In the genomic region with DNA sequence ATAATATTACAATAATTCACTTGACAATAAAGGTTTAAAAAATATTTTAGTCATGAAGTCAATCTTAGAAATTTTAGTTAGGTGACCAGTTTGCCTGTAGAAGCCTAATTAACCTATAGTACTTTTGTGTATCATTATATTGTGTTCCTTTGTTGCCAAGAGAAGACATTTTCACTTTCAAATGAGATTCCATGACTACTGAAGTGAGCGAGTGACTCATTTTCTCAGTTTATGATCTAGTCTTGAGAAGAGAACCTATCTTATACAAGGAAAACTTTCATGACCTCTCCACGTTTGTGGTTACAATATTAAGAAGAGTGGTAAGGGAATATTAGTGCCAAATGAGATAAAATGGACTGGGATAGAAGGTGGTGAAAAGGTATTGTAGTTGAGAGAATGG, we compare ENCODE assay signal across 16 cellular contexts.
DNase-seq lines count a peak whose midpoint lies in the region; ATAC-seq, FAIRE-seq and TF ChIP-seq lines count a peak whose summit lies in the region.
"Had no signal": no experiment of that assay in that cellular context is flagged by ENCODE, and none has a peak within 500 bp of the region (broad histone marks: within the 10 kb centered on the region; RNA-seq: fewer than 3 reads in every experiment).

No MANE protein-coding gene starts in this region.

- H3K4me3 ChIP-seq in astrocyte (ENCODE audit: insufficient read depth, low read depth, low read length) (no peak overlapping the region), kidney epithelial cell (ENCODE audit: low read depth, low read length) (no peak overlapping the region), smooth muscle cell (no peak overlapping the region), mucosa of descending colon (no peak overlapping the region)
- H3K4me3 ChIP-seq: A549, HAP-1 had no signal

- no peak for FAIRE-seq in astrocyte (lab: Jason Lieb, UNC)
- FAIRE-seq: A549, GM18507, H1, HepG2, HTR-8/SVneo had no signal

- H2AFZ ChIP-seq in astrocyte (ENCODE audit: low read depth, low read length) (no peak overlapping the region), smooth muscle cell (ENCODE audit: low read depth) (no peak overlapping the region)

- H3K36me3 ChIP-seq in astrocyte (ENCODE audit: insufficient read depth, low read length) (no peaks in the 10 kb centered on the region), kidney epithelial cell (ENCODE audit: control insufficient read depth, insufficient read depth, low read length) (no peaks in the 10 kb centered on the region), smooth muscle cell (ENCODE audit: low read depth) (no peaks in the 10 kb centered on the region), mucosa of descending colon (ENCODE audit: low read depth) (no peaks in the 10 kb centered on the region)
- H3K36me3 ChIP-seq: HAP-1 had no signal

- no peak for ATAC-seq in mucosa of descending colon
- ATAC-seq in HG03565 (IDR thresholded peaks at IDR 0.05; ENCODE audit: unreplicated experiment), result no peak
- ATAC-seq in activated CD4-positive, CD25-positive, alpha-beta regulatory T cell treated with anti-CD3 and anti-CD28 coated beads, Interleukin-2, amount 50 U/mL, for 24 hours, result no peak
- ATAC-seq: A549; CD8-positive, alpha-beta T cell; HepG2 had no signal

- intact Hi-C loops in mucosa of descending colon (cut with DNase I, micrococcal nuclease), result no loop called here

- no peaks in the 10 kb centered on the region for H3K9me3 Mint-ChIP-seq in astrocyte (ENCODE audit: unreplicated experiment)

- H3K9me3 ChIP-seq in astrocyte (ENCODE audit: insufficient read depth, low read depth, low read length) (no peaks in the 10 kb centered on the region), smooth muscle cell (replicated peaks; ENCODE audit: low read depth) (no peaks in the 10 kb centered on the region), mucosa of descending colon (peaks cover 25% of the 10 kb centered on the region)
- H3K9me3 ChIP-seq: A549, HAP-1 had no signal

- H4K20me1 ChIP-seq in astrocyte (ENCODE audit: insufficient read depth, low read length), result no peaks in the 10 kb centered on the region
- no peaks in the 10 kb centered on the region for H4K20me1 ChIP-seq in smooth muscle cell (ENCODE audit: low read depth)

- no peaks in the 10 kb centered on the region for H3F3A ChIP-seq in smooth muscle cell (ENCODE audit: low read depth)

- peak overlapping the region; percentile 29 for H3K27ac Mint-ChIP-seq in astrocyte (ENCODE audit: unreplicated experiment)
- H3K27ac Mint-ChIP-seq: CD14-positive monocyte; CD8-positive, alpha-beta T cell had no signal

- H3K79me2 ChIP-seq in astrocyte (ENCODE audit: insufficient read depth, low read length) (no peaks in the 10 kb centered on the region), smooth muscle cell (ENCODE audit: low read depth) (no peaks in the 10 kb centered on the region)

- no peak overlapping the region for H3K9ac ChIP-seq in astrocyte (ENCODE audit: low read length)
- H3K9ac ChIP-seq in smooth muscle cell (ENCODE audit: low read depth), result peak overlapping the region; percentile 29

- H3K4me1 Mint-ChIP-seq in astrocyte (ENCODE audit: low read depth, unreplicated experiment), result peaks cover 3% of the 10 kb centered on the region
- H3K4me1 Mint-ChIP-seq: CD14-positive monocyte had no signal

- TF ChIP-seq CTCF in astrocyte (IDR thresholded peaks at IDR 0.05; ENCODE audit: insufficient read depth, low read depth, low read length) (no peak), kidney epithelial cell (IDR thresholded peaks at IDR 0.05; ENCODE audit: insufficient read depth, low read length, poor library complexity, severe bottlenecking) (no peak), smooth muscle cell (IDR thresholded peaks at IDR 0.05; ENCODE audit: borderline replicate concordance, insufficient read depth, poor library complexity, severe bottlenecking) (no peak), mucosa of descending colon (IDR thresholded peaks at IDR 0.05) (no peak)

- H3K27ac ChIP-seq in astrocyte (ENCODE audit: low read depth, low read length), result no peak overlapping the region
- H3K27ac ChIP-seq in smooth muscle cell (ENCODE audit: low read depth), result peak overlapping the region; percentile 67
- H3K27ac ChIP-seq: A549 had no signal

- DNase-seq in NCI-H226 (peak; percentile 3), astrocyte (ENCODE audit: low read depth) (no peak), kidney epithelial cell (ENCODE audit: low read depth) (peak; percentile 51), smooth muscle cell (lab: John Stamatoyannopoulos, UW; ENCODE audit: unreplicated experiment) (no peak), mucosa of descending colon (no peak)
- DNase-seq: CD8-positive, alpha-beta T cell; COR-L47 had no signal

- no peaks in the 10 kb centered on the region for H3K27me3 Mint-ChIP-seq in astrocyte (ENCODE audit: low read depth, unreplicated experiment)

- H3K4me1 ChIP-seq in astrocyte (ENCODE audit: insufficient read depth, low read length) (no peaks in the 10 kb centered on the region), smooth muscle cell (ENCODE audit: low read depth) (no peaks in the 10 kb centered on the region), mucosa of descending colon (ENCODE audit: low read depth) (no peaks in the 10 kb centered on the region)
- H3K4me1 ChIP-seq: A549, HAP-1 had no signal

- no peak overlapping the region for H3K4me3 Mint-ChIP-seq in astrocyte (ENCODE audit: unreplicated experiment)
- H3K4me3 Mint-ChIP-seq: CD14-positive monocyte; CD8-positive, alpha-beta T cell had no signal

- no peaks in the 10 kb centered on the region for H3K27me3 ChIP-seq in astrocyte (ENCODE audit: insufficient read depth, low read length)
- H3K27me3 ChIP-seq in kidney epithelial cell (ENCODE audit: control insufficient read depth, insufficient read depth, low read length), result no peaks in the 10 kb centered on the region
- no peaks in the 10 kb centered on the region for H3K27me3 ChIP-seq in smooth muscle cell (ENCODE audit: low read depth)

- H3K36me3 Mint-ChIP-seq in astrocyte (ENCODE audit: low read depth, unreplicated experiment), result no peaks in the 10 kb centered on the region
- H3K36me3 Mint-ChIP-seq: CD14-positive monocyte; CD8-positive, alpha-beta T cell had no signal

- WGBS in smooth muscle cell (ENCODE audit: low lambda C conversion rate), result 62% methylated on average over 2 of the region's 2 CpGs

- H3K4me2 ChIP-seq in astrocyte (ENCODE audit: low read length), result no peak overlapping the region
- H3K4me2 ChIP-seq in smooth muscle cell, result no peak overlapping the region
- H3K4me2 ChIP-seq: A549 had no signal

Comparison
In these comparisons a context has a peak if more than half of its experiments do, and no peak if none do; other contexts are left out.
1. DNase-seq: peak in NCI-H226 (single experiment) and kidney epithelial cell (single experiment); none in astrocyte (single experiment), smooth muscle cell (single experiment) and mucosa of descending colon (0 of 3).